1 cellular context compared by ENCODE assay signal in genomic region chr6:87968435-87969278, GRCh38.
A peak's percentile ranks its signal among the peaks of the same experiment; 100 is the strongest.
TF ChIP-seq lines count a peak whose summit lies in the region.

No MANE protein-coding gene starts in this region.

TF ChIP-seq in HEK293, 187 proteins besides CTCF, POLR2A, EP300 and RAD21 (continued from another document):
- TF ChIP-seq PATZ1 (tag by site-specific recombination; IDR thresholded peaks at IDR 0.05) = no peak
- no peak for TF ChIP-seq ZNF175 (tag by site-specific recombination; IDR thresholded peaks at IDR 0.05)
- TF ChIP-seq ZNF645 (tag by site-specific recombination; IDR thresholded peaks at IDR 0.05) = no peak
- no peak for TF ChIP-seq ZNF248 (tag by site-specific recombination; IDR thresholded peaks at IDR 0.05)
- TF ChIP-seq ZNF341 (tag by site-specific recombination; IDR thresholded peaks at IDR 0.05; ENCODE audit: low read depth) = peak; percentile 67
- TF ChIP-seq ZNF792 (tag by site-specific recombination; IDR thresholded peaks at IDR 0.05) = no peak
- peak; percentile 38; the same call in 1 of the 2 replicates for TF ChIP-seq ZNF423 (tag by site-specific recombination; IDR thresholded peaks at IDR 0.05)
- peak; percentile 53 for TF ChIP-seq GLIS2 (tag by site-specific recombination; IDR thresholded peaks at IDR 0.05)
- TF ChIP-seq KLF16 (tag by site-specific recombination; IDR thresholded peaks at IDR 0.05) = no peak
- TF ChIP-seq GLIS1 (tag by site-specific recombination; IDR thresholded peaks at IDR 0.05) = peak; percentile 67
- TF ChIP-seq ZNF169 (tag by site-specific recombination; IDR thresholded peaks at IDR 0.05) = no peak
- TF ChIP-seq ZNF623 (tag by site-specific recombination; IDR thresholded peaks at IDR 0.05) = no peak
- no peak for TF ChIP-seq ELK4 (IDR thresholded peaks at IDR 0.05; ENCODE audit: borderline replicate concordance, low read depth, low read length)
- TF ChIP-seq ZNF585B (tag by site-specific recombination; IDR thresholded peaks at IDR 0.05) = no peak
- no peak for TF ChIP-seq ZNF555 (tag by site-specific recombination; conservative IDR thresholded peaks at IDR 0.05)
- TF ChIP-seq ZBTB26 (tag by site-specific recombination; optimal IDR thresholded peaks at IDR 0.05) = no peak
- TF ChIP-seq ZNF548 (tag by site-specific recombination; IDR thresholded peaks at IDR 0.05) = no peak
- TF ChIP-seq ZSCAN18 (tag by site-specific recombination; IDR thresholded peaks at IDR 0.05) = no peak
- no peak for TF ChIP-seq ZNF670 (tag by site-specific recombination; IDR thresholded peaks at IDR 0.05; ENCODE audit: low read depth)
- TF ChIP-seq ZNF776 (tag by site-specific recombination; IDR thresholded peaks at IDR 0.05; ENCODE audit: borderline replicate concordance) = no peak
- peak; percentile 56; the same call in 1 of the 2 replicates for TF ChIP-seq ZIC2 (tag by site-specific recombination; IDR thresholded peaks at IDR 0.05)
- TF ChIP-seq ZNF600 (tag by site-specific recombination; IDR thresholded peaks at IDR 0.05) = no peak
- no peak for TF ChIP-seq ZNF202 (tag by site-specific recombination; IDR thresholded peaks at IDR 0.05; ENCODE audit: borderline replicate concordance)
- no peak for TF ChIP-seq GLI4 (tag by site-specific recombination; IDR thresholded peaks at IDR 0.05)
- TF ChIP-seq ZNF561 (tag by site-specific recombination; IDR thresholded peaks at IDR 0.05; ENCODE audit: borderline replicate concordance) = 0 out of 2 replicates have a peak, but pooled peaks have one; percentile 23
- no peak for TF ChIP-seq ZNF266 (tag by site-specific recombination; IDR thresholded peaks at IDR 0.05; ENCODE audit: low read depth)
- TF ChIP-seq EGR2 (tag by site-specific recombination; IDR thresholded peaks at IDR 0.05; ENCODE audit: low read depth) = no peak
- no peak for TF ChIP-seq BCL11B (tag by site-specific recombination; IDR thresholded peaks at IDR 0.05; ENCODE audit: low read depth)
- TF ChIP-seq IKZF3 (tag by site-specific recombination; IDR thresholded peaks at IDR 0.05) = no peak
- no peak for TF ChIP-seq ZNF138 (tag by site-specific recombination; IDR thresholded peaks at IDR 0.05; ENCODE audit: borderline replicate concordance)
- TF ChIP-seq BCL11A (tag by site-specific recombination; IDR thresholded peaks at IDR 0.05; ENCODE audit: low read depth) = no peak
- TF ChIP-seq ZBTB20 (tag by site-specific recombination; IDR thresholded peaks at IDR 0.05) = no peak
- no peak for TF ChIP-seq ZNF837 (tag by site-specific recombination; IDR thresholded peaks at IDR 0.05)
- no peak for TF ChIP-seq SP7 (tag by site-specific recombination; IDR thresholded peaks at IDR 0.05)
- TF ChIP-seq ZNF23 (tag by site-specific recombination; IDR thresholded peaks at IDR 0.05; ENCODE audit: borderline replicate concordance) = no peak
- TF ChIP-seq GLI2 (tag by site-specific recombination; IDR thresholded peaks at IDR 0.05; ENCODE audit: borderline replicate concordance, low read depth) = no peak
- TF ChIP-seq ZNF280D (tag by site-specific recombination; IDR thresholded peaks at IDR 0.05) = no peak
- no peak for TF ChIP-seq ZNF473 (tag by site-specific recombination; IDR thresholded peaks at IDR 0.05)
- no peak for TF ChIP-seq ATF2 (tag by site-specific recombination; IDR thresholded peaks at IDR 0.05; ENCODE audit: low read depth)
- no peak for TF ChIP-seq ZFHX2 (tag by site-specific recombination; conservative IDR thresholded peaks at IDR 0.05)
- 0 out of 2 replicates have a peak, but pooled peaks have one; percentile 23 for TF ChIP-seq FEZF1 (tag by site-specific recombination; IDR thresholded peaks at IDR 0.05)
- TF ChIP-seq ZBTB8A (tag by site-specific recombination; IDR thresholded peaks at IDR 0.05) = peak; percentile 66
- no peak for TF ChIP-seq ZNF362 (tag by site-specific recombination; IDR thresholded peaks at IDR 0.05)
- TF ChIP-seq TRIM28 (IDR thresholded peaks at IDR 0.05; ENCODE audit: borderline replicate concordance, low read length) = peak; percentile 68; the same call in 1 of the 2 replicates
- peak; percentile 95 for TF ChIP-seq ZNF664 (tag by site-specific recombination; IDR thresholded peaks at IDR 0.05)
TF ChIP-seq in HEK293: peak in this region for 13.
